8 cellular contexts compared by ENCODE assay signal in genomic region chr9:63816742-63817621, GRCh38.
DNase-seq lines count a peak whose midpoint lies in the region; ATAC-seq, FAIRE-seq and TF ChIP-seq lines count a peak whose summit lies in the region.

No MANE protein-coding gene starts in this region.

- no peak for FAIRE-seq in GM12891 (lab: Jason Lieb, UNC)

- 9 to 11% methylated on average over 36 of the region's 36 CpGs for WGBS in body of pancreas, 2 donors

- ATAC-seq in HG02678 (IDR thresholded peaks at IDR 0.05; ENCODE audit: unreplicated experiment) (peak; percentile 63), body of pancreas (peak; percentile 74)

- intact Hi-C loops in body of pancreas (cut with DNase I): no loop called here

- no peak overlapping the region for H3K9ac ChIP-seq in iPS-15b (ENCODE audit: low read depth, low read length)

- H3K4me1 ChIP-seq in body of pancreas (no peaks in the 10 kb centered on the region), iPS-15b (ENCODE audit: control insufficient read depth, insufficient read depth, low read length) (peaks cover 3% of the 10 kb centered on the region)

- TF ChIP-seq POLR2A in GM12891 (IDR thresholded peaks at IDR 0.05; ENCODE audit: low read depth, low read length) (no peak), body of pancreas (IDR thresholded peaks at IDR 0.05) (no peak)

- peaks cover 0 to 10% of the 10 kb centered on the region in 2 donors for H3K27me3 ChIP-seq in body of pancreas
- H3K27me3 ChIP-seq in iPS-15b (ENCODE audit: control insufficient read depth, insufficient read depth, low read length): peaks cover 36% of the 10 kb centered on the region

- no peak for TF ChIP-seq CTCF in body of pancreas (IDR thresholded peaks at IDR 0.05)

- H3K4me3 ChIP-seq in body of pancreas (no peak overlapping the region), iPS-15b (ENCODE audit: low read depth, low read length) (peak overlapping the region; percentile 82), skin epidermis (peak overlapping the region in 5 of 7 experiments; percentile 24 to 34 (median 30))

- peaks cover 0 to under 1% (median 0%) of the 10 kb centered on the region in 3 donors for H3K9me3 ChIP-seq in body of pancreas
- H3K9me3 ChIP-seq in iPS-15b (ENCODE audit: control insufficient read depth, insufficient read depth, low read length): peaks cover 3% of the 10 kb centered on the region

- H3K36me3 ChIP-seq in body of pancreas (replicated peaks in 1 of 2; ENCODE audit: insufficient read depth in 1 of 2, low read depth in 2 of 2): no peaks in the 10 kb centered on the region
- H3K36me3 ChIP-seq in iPS-15b (ENCODE audit: control insufficient read depth, insufficient read depth, low read length): peaks cover 4% of the 10 kb centered on the region

- DNase-seq in GM12891 (ENCODE audit: insufficient read length, low spot score): peak; percentile 66
- DNase-seq in SK-N-DZ (ENCODE audit: low spot score): peak; percentile 91
- DNase-seq in body of pancreas: peak; percentile 76 to 90 (median 86)
- no peak for DNase-seq in SIG-M5 (lab: John Stamatoyannopoulos, UW)
- no peak for DNase-seq in NCI-H2196 (lab: John Stamatoyannopoulos, UW; ENCODE audit: unreplicated experiment)

- H3K27ac ChIP-seq in body of pancreas: no peak overlapping the region
- H3K27ac ChIP-seq in skin epidermis: peak overlapping the region in 1 of 21 experiments; percentile 25

TF ChIP-seq in GM12891, 5 proteins besides CTCF, POLR2A, EP300 and RAD21:
- TF ChIP-seq POU2F2 (IDR thresholded peaks at IDR 0.05; ENCODE audit: low read depth, low read length) (no peak), SPI1 (IDR thresholded peaks at IDR 0.05; ENCODE audit: low read depth, low read length) (peak; percentile 52), POLR2AphosphoS5 (IDR thresholded peaks at IDR 0.05; ENCODE audit: low read depth, low read length) (no peak), PAX5 (IDR thresholded peaks at IDR 0.05; ENCODE audit: insufficient read depth, low read length, severe bottlenecking) (no peak)

Comparison
In these comparisons a context has a peak if more than half of its experiments do, and no peak if none do; other contexts are left out.
1. DNase-seq: peak in GM12891 (single experiment), SK-N-DZ (single experiment) and body of pancreas (4 of 4); none in SIG-M5 (single experiment) and NCI-H2196 (single experiment).
2. H3K4me3 ChIP-seq: peak in iPS-15b (single experiment) and skin epidermis (5 of 7); none in body of pancreas (0 of 2).